8 cellular contexts compared by ENCODE assay signal in the genomic region with DNA sequence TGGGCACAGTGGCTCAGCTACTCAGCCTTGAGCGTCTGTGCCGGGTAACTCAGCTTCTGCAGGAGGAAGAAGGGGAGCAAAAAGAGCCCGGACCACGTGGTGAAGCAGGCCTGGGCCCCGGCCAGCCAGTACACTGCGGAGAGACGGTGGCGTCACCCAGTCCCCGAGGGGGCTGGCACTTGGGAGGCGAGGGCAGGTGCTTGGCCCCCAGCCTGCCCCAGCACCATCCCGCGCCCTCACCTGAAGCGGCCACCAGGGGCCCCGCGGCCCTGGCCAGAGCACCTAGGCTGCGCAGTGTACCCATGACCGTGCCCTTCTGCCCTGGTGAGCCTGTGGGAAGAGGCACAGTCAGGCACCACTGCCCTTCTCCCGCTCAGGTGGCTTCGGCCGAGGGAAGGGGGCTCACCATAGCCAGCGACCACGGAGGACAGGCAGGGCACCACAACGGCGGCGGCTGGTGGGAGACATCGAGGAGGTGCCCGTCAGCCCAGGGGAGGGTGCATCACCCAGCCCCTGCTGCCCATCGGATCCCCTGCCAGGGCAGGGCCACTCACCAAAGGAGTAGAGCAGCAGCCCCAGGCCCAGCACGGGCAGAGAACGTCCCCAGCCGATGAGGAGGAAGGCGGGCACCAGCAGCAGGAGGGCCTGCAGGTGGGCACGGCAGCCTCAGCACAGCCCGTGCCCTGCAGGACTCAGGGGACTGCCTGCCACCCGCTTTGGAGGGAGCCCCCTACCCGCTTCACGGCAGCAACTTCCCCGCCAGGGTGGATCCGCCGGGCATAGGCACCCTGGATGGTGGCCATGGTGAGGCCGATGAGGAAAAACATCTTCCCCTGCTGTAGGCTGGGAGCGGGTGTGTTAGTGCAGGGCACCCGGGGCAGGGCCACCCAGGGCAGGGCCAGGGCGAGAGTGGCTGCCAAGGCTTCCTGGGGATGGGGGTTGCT. TPM values are rescaled to one million over a fixed set of nuclear protein-coding genes. Genes with fewer than 3 reads are reported as not detected.
DNase-seq lines count a peak whose midpoint lies in the region; ATAC-seq, FAIRE-seq and TF ChIP-seq lines count a peak whose summit lies in the region.

No MANE protein-coding gene starts in this region.

- ATAC-seq in HG02852 (IDR thresholded peaks at IDR 0.05; ENCODE audit: unreplicated experiment) = peak; percentile 3
- no peak for ATAC-seq in GM21737 (IDR thresholded peaks at IDR 0.05; ENCODE audit: unreplicated experiment)

- FAIRE-seq in HTR-8/SVneo (lab: Jason Lieb, UNC) = no peak
- no peak for FAIRE-seq in GM12891 (lab: Jason Lieb, UNC)

- H3K27me3 ChIP-seq in brain microvascular endothelial cell (replicated peaks) (no peaks in the 10 kb centered on the region), mucosa of rectum (ENCODE audit: control insufficient read depth in 2 of 2, insufficient read depth in 2 of 2, low read length in 2 of 2) (no peaks in the 10 kb centered on the region)

- in situ Hi-C loops in brain microvascular endothelial cell (cut with HindIII; ENCODE audit: low pct_ligation_motif_present, low sequenced_read_pairs) = no loop called here

- no peak overlapping the region for H3K9ac ChIP-seq in mucosa of rectum (ENCODE audit: low read depth in 1 of 2, low read length in 2 of 2)

- peak; percentile 68 for DNase-seq in Ammon's horn (ENCODE audit: low spot score)
- no peak for DNase-seq in brain microvascular endothelial cell
- no peak for DNase-seq in HTR-8/SVneo (ENCODE audit: insufficient read length, low spot score)
- DNase-seq in GM12891 (ENCODE audit: insufficient read length, low spot score) = no peak
- no peak for DNase-seq in GM10248 (ENCODE audit: extremely low spot score)

- POLR2A ChIA-PET in GM10248 (lab: Yijun Ruan, JAX) = no interaction called here

- H3K4me3 ChIP-seq in brain microvascular endothelial cell (ENCODE audit: low read depth, low read length) = no peak overlapping the region
- H3K4me3 ChIP-seq in mucosa of rectum (ENCODE audit: low read length in 2 of 2) = no peak overlapping the region

- CTCF ChIA-PET in GM10248 (lab: Yijun Ruan, JAX) = interaction anchor here (0.7 to 1.3 kb wide), 2 partner anchors 7 to 17 kb away, joined by 3 read pairs; no protein-coding TSS in a partner anchor

- peaks cover 29 to 30% of the 10 kb centered on the region in 2 donors for H3K4me1 ChIP-seq in mucosa of rectum (ENCODE audit: control insufficient read depth in 2 of 2, insufficient read depth in 2 of 2, low read length in 2 of 2)

- TF ChIP-seq CTCF in brain microvascular endothelial cell (IDR thresholded peaks at IDR 0.05; ENCODE audit: low read depth, low read length, missing control alignments) (peak; percentile 20), GM10248 (IDR thresholded peaks at IDR 0.05; ENCODE audit: control extremely low read depth, extremely low read depth, low read depth, missing control alignments) (no peak)

- H3K9me3 ChIP-seq in mucosa of rectum (ENCODE audit: control insufficient read depth in 2 of 2, low read length in 2 of 2) = no peaks in the 10 kb centered on the region

- TF ChIP-seq POLR2A in GM12891 (IDR thresholded peaks at IDR 0.05; ENCODE audit: low read depth, low read length) = no peak

- no peak overlapping the region for H3K27ac ChIP-seq in brain microvascular endothelial cell
- H3K27ac ChIP-seq in mucosa of rectum (ENCODE audit: low read depth in 2 of 2, low read length in 2 of 2) = peak overlapping the region; percentile 59 to 63

- peaks cover 50% of the 10 kb centered on the region for H3K36me3 ChIP-seq in brain microvascular endothelial cell (replicated peaks)
- peaks cover 35 to 39% of the 10 kb centered on the region in 2 donors for H3K36me3 ChIP-seq in mucosa of rectum (ENCODE audit: control insufficient read depth in 2 of 2, insufficient read depth in 2 of 2, low read length in 2 of 2)

TF ChIP-seq in GM12891, 5 proteins besides CTCF, POLR2A, EP300 and RAD21:
- TF ChIP-seq SPI1 (IDR thresholded peaks at IDR 0.05; ENCODE audit: low read depth, low read length) = no peak
- no peak for TF ChIP-seq POU2F2 (IDR thresholded peaks at IDR 0.05; ENCODE audit: low read depth, low read length)
- TF ChIP-seq PAX5 (IDR thresholded peaks at IDR 0.05; ENCODE audit: insufficient read depth, low read length, severe bottlenecking) = no peak
- no peak for TF ChIP-seq POLR2AphosphoS5 (IDR thresholded peaks at IDR 0.05; ENCODE audit: low read depth, low read length)
- no peak for TF ChIP-seq TAF1 (IDR thresholded peaks at IDR 0.05; ENCODE audit: low read depth, low read length)

RNA-seq across cellular contexts. Expression of gene NOP14, which starts 32.1 kb away (rescaled TPM):
- 41.1 TPM for polyA plus RNA-seq in GM12891 (2012; ENCODE audit: low read depth, missing spikeins)

RNA-seq across cellular contexts. Expression of gene GRK4, which starts 32.3 kb away (rescaled TPM):
- 1.5 TPM for polyA plus RNA-seq in GM12891 (2012; ENCODE audit: low read depth, missing spikeins)
